In the genomic region with DNA sequence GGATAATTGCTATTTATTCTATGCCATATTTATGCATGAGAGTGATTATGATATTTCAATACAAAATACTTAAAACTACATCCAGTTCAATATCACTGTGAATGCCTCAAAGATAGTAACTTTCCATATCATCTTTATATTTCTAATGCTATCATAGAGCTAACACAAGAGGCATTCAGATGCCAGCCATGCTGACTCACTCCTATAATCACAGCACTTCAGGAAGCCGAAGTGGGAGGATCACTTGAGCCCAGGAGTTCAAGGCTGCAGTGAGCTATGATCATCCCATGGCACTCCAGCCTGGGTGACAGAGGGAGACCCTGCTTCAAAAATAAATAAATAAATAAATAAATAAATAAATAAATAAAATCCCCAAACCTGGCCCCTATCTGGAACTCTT, we compare ENCODE assay signal across 21 cellular contexts.
"Had no signal": no experiment of that assay in that cellular context is flagged by ENCODE, and none has a peak within 500 bp of the region (broad histone marks: within the 10 kb centered on the region; RNA-seq: fewer than 3 reads in every experiment).

No MANE protein-coding gene starts in this region.

- H3K79me2 ChIP-seq: hepatocyte had no signal

- H3K4me1 ChIP-seq: ascending aorta, breast epithelium, esophagus squamous epithelium, right atrium auricular region, thyroid gland had no signal

- H3K9me3 ChIP-seq: ascending aorta, breast epithelium, esophagus squamous epithelium, mucosa of descending colon, right atrium auricular region, thyroid gland had no signal

- ATAC-seq: activated CD8-positive, alpha-beta T cell treated with anti-CD3 and anti-CD28 coated beads for 36 hours; activated naive CD8-positive, alpha-beta T cell treated with anti-CD3 and anti-CD28 coated beads, Interleukin-2, amount 50 U/mL, for 24 hours; mucosa of descending colon had no signal

- DNase-seq: activated CD4-positive, alpha-beta T cell treated with anti-CD3 and anti-CD28 coated beads, Interleukin-2, amount 10 ng/mL, durations not matched to agents 24 days and 14 days; activated CD4-positive, CD25-positive, alpha-beta regulatory T cell; activated CD8-positive, alpha-beta T cell treated with anti-CD3 and anti-CD28 coated beads for 36 hours; activated naive CD4-positive, alpha-beta T cell treated with anti-CD3 and anti-CD28 coated beads, Interleukin-2, amount 10 ng/mL, durations not matched to agents 7 days and 5 days; activated naive CD8-positive, alpha-beta T cell treated with anti-CD3 and anti-CD28 coated beads, Interleukin-2, amount 50 U/mL, for 24 hours; activated T-cell treated with anti-CD3 and anti-CD28 coated beads, Interleukin-2, amount 50 U/mL, for 24 hours; dermis blood vessel endothelial cell; effector memory CD4-positive, alpha-beta T cell; esophagus squamous epithelium; mesenchymal stem cell; mucosa of descending colon; naive B cell; stimulated activated CD4-positive, alpha-beta T cell treated with anti-CD3 and anti-CD28 coated beads, Interleukin-2, amount 100 ng/mL, for 24 hours; stimulated activated naive CD4-positive, alpha-beta T cell treated with Interleukin-2 at 50 U/mL for 16 hours; T1000; thyroid gland had no signal

- H3K36me3 ChIP-seq: ascending aorta, breast epithelium, esophagus squamous epithelium, right atrium auricular region, thyroid gland had no signal

- H3K27ac ChIP-seq: ascending aorta, breast epithelium, esophagus squamous epithelium, hepatocyte, right atrium auricular region, thyroid gland had no signal

- H3K4me2 ChIP-seq: hepatocyte had no signal

- H3K4me3 ChIP-seq: ascending aorta, breast epithelium, esophagus squamous epithelium, hepatocyte, mucosa of descending colon, right atrium auricular region, thyroid gland had no signal

- H2AFZ ChIP-seq: hepatocyte had no signal

- H3K27me3 ChIP-seq: ascending aorta, breast epithelium, esophagus squamous epithelium, hepatocyte, right atrium auricular region, thyroid gland had no signal

- FAIRE-seq: endothelial cell of umbilical vein had no signal
